9 cellular contexts compared by ENCODE assay signal in the genomic region with DNA sequence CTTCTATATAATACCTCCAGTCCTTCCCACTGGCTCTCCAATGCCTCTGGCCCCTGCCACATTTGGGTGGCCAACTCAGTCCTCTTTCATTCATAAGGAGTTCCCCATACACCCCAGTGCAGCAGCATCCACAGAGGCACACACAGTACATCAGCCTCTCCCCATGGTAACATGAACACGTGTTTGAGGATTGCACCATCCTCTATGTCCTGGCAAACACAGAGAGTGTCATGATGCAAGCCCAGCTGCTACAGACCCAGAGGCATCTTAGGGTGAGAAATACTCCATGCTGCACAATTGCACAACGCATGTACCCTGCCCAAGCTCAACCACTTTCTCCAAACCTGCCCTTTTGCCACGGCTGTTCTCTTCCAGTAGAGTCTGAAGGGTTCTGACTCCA. TPM values are rescaled to one million over a fixed set of nuclear protein-coding genes. Genes with fewer than 3 reads are reported as not detected.
A peak's percentile ranks its signal among the peaks of the same experiment; 100 is the strongest.
DNase-seq lines count a peak whose midpoint lies in the region; ATAC-seq and TF ChIP-seq lines count a peak whose summit lies in the region.
"Had no signal": no experiment of that assay in that cellular context is flagged by ENCODE, and none has a peak within 500 bp of the region (broad histone marks: within the 10 kb centered on the region; RNA-seq: fewer than 3 reads in every experiment).

No MANE protein-coding gene starts in this region.

- H3K9me3 Mint-ChIP-seq in immature natural killer cell = no peaks in the 10 kb centered on the region

- H3K79me1 ChIP-seq in mesendoderm (ENCODE audit: low read length) = no peaks in the 10 kb centered on the region

- 20 to 24% methylated on average over 3 of the region's 3 CpGs for WGBS in esophagus squamous epithelium, 2 donors
- no CpG with 5 or more reads among the region's 3 CpGs for whole genome bisulfite sequencing in mesendoderm (ENCODE audit: extremely low coverage, insufficient coverage, low lambda C conversion rate)

- H3K4me2 ChIP-seq in mesendoderm (ENCODE audit: low read length) = no peak overlapping the region

- H3K56ac ChIP-seq in mesendoderm (ENCODE audit: low read length) = no peak overlapping the region

- H3K4ac ChIP-seq in mesendoderm (ENCODE audit: low read depth, low read length) = no peak overlapping the region

- peak; percentile 88 for ATAC-seq in omental fat pad (ENCODE audit: low FRiP score)
- ATAC-seq: HCT116 had no signal

- H3K4me1 ChIP-seq in esophagus squamous epithelium (peaks cover 39 to 91% (median 47%) of the 10 kb centered on the region in 3 donors), mesendoderm (ENCODE audit: control insufficient read depth, low read depth, low read length) (peaks cover 6% of the 10 kb centered on the region)

- H4K8ac ChIP-seq in mesendoderm (ENCODE audit: low read depth, low read length) = no peak overlapping the region

- H3K27ac Mint-ChIP-seq in immature natural killer cell = no peak overlapping the region

- intact Hi-C loops in esophagus squamous epithelium (cut with DNase I) = no loop called here

- peaks cover 0 to 13% (median 0%) of the 10 kb centered on the region in 4 donors for H3K27me3 ChIP-seq in esophagus squamous epithelium
- no peaks in the 10 kb centered on the region for H3K27me3 ChIP-seq in mesendoderm (ENCODE audit: insufficient read depth, low read length, poor library complexity)
- peaks cover 1% of the 10 kb centered on the region; the same call in 1 of the 2 replicates for H3K27me3 ChIP-seq in H7 (ENCODE audit: control insufficient read depth, insufficient read depth, low read length)

- no peak overlapping the region for H2AK5ac ChIP-seq in mesendoderm (ENCODE audit: low read length)

- no peaks in the 10 kb centered on the region for H3K4me1 Mint-ChIP-seq in immature natural killer cell

- H3K79me2 ChIP-seq in mesendoderm (ENCODE audit: control insufficient read depth, insufficient read depth, low read length) = no peaks in the 10 kb centered on the region

- H3K36me3 Mint-ChIP-seq in immature natural killer cell = no peaks in the 10 kb centered on the region

- no peak overlapping the region for H3K4me3 Mint-ChIP-seq in immature natural killer cell

- H3K27ac ChIP-seq in esophagus squamous epithelium (peak overlapping the region; percentile 49 to 89 (median 80)), mesendoderm (ENCODE audit: low read depth, low read length) (no peak overlapping the region)

- H3K4me3 ChIP-seq in esophagus squamous epithelium (no peak overlapping the region), mesendoderm (ENCODE audit: low read length) (no peak overlapping the region), H7 (ENCODE audit: insufficient read depth, low read depth, low read length) (no peak overlapping the region)

- no peaks in the 10 kb centered on the region for H3K9me3 ChIP-seq in esophagus squamous epithelium

- H3K27me3 Mint-ChIP-seq in immature natural killer cell (ENCODE audit: low read depth in 3 of 3) = peaks cover 6 to 12% (median 10%) of the 10 kb centered on the region in 3 donors

- no peak overlapping the region for H2BK15ac ChIP-seq in mesendoderm (replicated peaks; ENCODE audit: low read depth)

- H3K36me3 ChIP-seq in esophagus squamous epithelium (peaks cover 0 to 30% (median under 1%) of the 10 kb centered on the region in 3 donors), mesendoderm (ENCODE audit: control insufficient read depth, insufficient read depth, low read length) (no peaks in the 10 kb centered on the region), H7 (replicated peaks; ENCODE audit: control insufficient read depth, insufficient read depth, low read length) (no peaks in the 10 kb centered on the region)

- no peak overlapping the region for H3K23ac ChIP-seq in mesendoderm (ENCODE audit: low read length)

- TF ChIP-seq POLR2A in esophagus squamous epithelium (IDR thresholded peaks at IDR 0.05) = no peak

- H3K18ac ChIP-seq in mesendoderm (ENCODE audit: low read length) = no peak overlapping the region

- H3K9ac ChIP-seq in mesendoderm (ENCODE audit: low read length) = no peak overlapping the region

- no peak overlapping the region for H2BK5ac ChIP-seq in mesendoderm (ENCODE audit: low read length)

- TF ChIP-seq CTCF in esophagus squamous epithelium (IDR thresholded peaks at IDR 0.05) (no peak), omental fat pad (IDR thresholded peaks at IDR 0.05) (no peak)

- H4K5ac ChIP-seq in mesendoderm (ENCODE audit: low read length) = no peak overlapping the region

- H2BK120ac ChIP-seq in mesendoderm (ENCODE audit: low read depth, low read length) = no peak overlapping the region

- DNase-seq in COLO668 (lab: John Stamatoyannopoulos, UW; ENCODE audit: unreplicated experiment) (peak; percentile 32), NCI-H460 (ENCODE audit: extremely low read depth, low read depth) (peak; percentile 76), esophagus squamous epithelium (lab: John Stamatoyannopoulos, UW) (peak; percentile 18), omental fat pad (ENCODE audit: low spot score) (peak; percentile 54), mesendoderm (no peak), immature natural killer cell (no peak), H7 (no peak)
- no peak for DNase-seq in activated CD8-positive, alpha-beta memory T cell treated with anti-CD3 and anti-CD28 coated beads, Interleukin-2, amount 50 U/mL, for 48 hours

RNA-seq across cellular contexts. Expression of a gene that starts 11.5 kb away (rescaled TPM):
- total RNA-seq in NCI-H460 (2014; rRNA removed; shearing (Covaris generic)) = 0.82 and 2.2 TPM in 2 replicates
- polyA plus RNA-seq in NCI-H460 (2014; cell fraction: nucleus; rRNA removed) = 0.05 and 0.39 TPM in 2 replicates
- total RNA-seq in esophagus squamous epithelium = 100 to 1,000 TPM in 2 of 4 donors, 10 to 100 TPM in 2; 26.9 to 899 (median 95.4) TPM
- 1,000 to 10,000 TPM in 1 of 4 donors, 100 to 1,000 TPM in 3; 284 to 2,528 (median 672) TPM for total RNA-seq in omental fat pad
- 0.35 TPM for polyA plus RNA-seq in mesendoderm (2013, experiment 1 of 2)
- 0.32 TPM for polyA plus RNA-seq in mesendoderm (2013, experiment 2 of 2)
- not detected for polyA plus RNA-seq in immature natural killer cell
- total RNA-seq in H7 (2014; rRNA removed; shearing (Covaris generic)) = 2.9 and 10.2 TPM in 2 replicates

RNA-seq across cellular contexts. Expression of a gene that starts 50.6 kb away (rescaled TPM):
- 245 and 294 TPM in 2 replicates for total RNA-seq in NCI-H460 (2014; rRNA removed; shearing (Covaris generic))
- polyA plus RNA-seq in NCI-H460 (2014; cell fraction: nucleus; rRNA removed) = 576 TPM in 2 replicates
- total RNA-seq in esophagus squamous epithelium (100 to 1,000 TPM; 113 to 207 (median 167) TPM), omental fat pad (100 to 1,000 TPM; 126 to 243 (median 153) TPM)
- polyA plus RNA-seq in mesendoderm (2013, experiment 1 of 2) = 158 TPM
- 159 TPM for polyA plus RNA-seq in mesendoderm (2013, experiment 2 of 2)
- under 1 TPM in 2 of 3 donors, not detected in 1; 0.66 to 0.70 TPM for polyA plus RNA-seq in immature natural killer cell
- total RNA-seq in H7 (2014; rRNA removed; shearing (Covaris generic)) = 848 and 859 TPM in 2 replicates

Comparison
In these comparisons a context has a peak if more than half of its experiments do, and no peak if none do; other contexts are left out.
1. DNase-seq: peak in COLO668 (single experiment), NCI-H460 (single experiment), esophagus squamous epithelium (single experiment) and omental fat pad (single experiment); none in mesendoderm (single experiment), immature natural killer cell (0 of 3), activated CD8-positive, alpha-beta memory T cell treated with anti-CD3 and anti-CD28 coated beads, Interleukin-2, amount 50 U/mL, for 48 hours (single experiment) and H7 (single experiment).